ENCODE assay signal across 13 cellular contexts in the genomic region with DNA sequence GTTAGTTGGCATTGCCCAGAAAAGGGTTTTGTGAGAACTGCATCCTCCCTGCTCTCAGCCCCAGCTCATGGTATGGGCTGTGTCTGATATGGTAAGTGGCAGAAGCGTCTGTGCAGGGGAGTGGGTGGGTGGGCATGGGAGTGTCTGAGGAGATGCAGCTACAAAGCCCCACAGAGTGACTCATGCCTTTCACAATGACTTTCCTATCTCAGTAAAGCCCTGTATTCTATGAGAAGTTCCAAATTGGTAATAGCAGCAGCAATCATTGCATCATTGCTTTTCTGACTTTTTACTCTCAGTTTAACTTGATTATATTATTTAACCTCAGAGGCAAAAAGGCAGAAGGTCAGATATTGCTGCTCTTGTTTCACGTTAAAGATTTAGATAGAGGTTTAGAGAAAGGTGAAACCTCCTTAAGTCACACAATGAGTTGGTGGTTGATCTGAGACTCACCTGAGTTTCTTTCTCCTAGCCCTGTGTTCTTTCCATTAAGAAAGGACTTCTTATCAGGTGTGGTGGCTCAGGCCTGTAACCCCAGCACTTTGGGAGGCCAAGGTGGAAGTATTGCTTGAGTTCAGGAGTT.
DNase-seq lines count a peak whose midpoint lies in the region; ATAC-seq and TF ChIP-seq lines count a peak whose summit lies in the region.
"Had no signal": no experiment of that assay in that cellular context is flagged by ENCODE, and none has a peak within 500 bp of the region (broad histone marks: within the 10 kb centered on the region; RNA-seq: fewer than 3 reads in every experiment).

No MANE protein-coding gene starts in this region.

- no peaks in the 10 kb centered on the region for H3K4me1 ChIP-seq in transverse colon
- no peaks in the 10 kb centered on the region for H3K4me1 ChIP-seq in BE2C

- intact Hi-C loops in transverse colon (cut with DNase I; ENCODE audit: low total_unique reads), result no loop called here

- H3K4me3 ChIP-seq in fibroblast of mammary gland (ENCODE audit: control insufficient read depth, low read depth, low read length) (no peak overlapping the region), transverse colon (no peak overlapping the region), BE2C (ENCODE audit: low read depth, low read length) (no peak overlapping the region)
- H3K4me3 ChIP-seq: thoracic aorta had no signal

- in situ Hi-C loops in transverse colon (cut with MboI; ENCODE audit: low pct_ligation_motif_present in 1 of 4, low pct_unique_long_range_greater_than_20kb in 1 of 4, low sequenced_read_pairs in 3 of 4), result no loop called here

- H3K27me3 ChIP-seq in transverse colon (no peaks in the 10 kb centered on the region), BE2C (no peaks in the 10 kb centered on the region)

- no peak for TF ChIP-seq CTCF in fibroblast of mammary gland (conservative IDR thresholded peaks at IDR 0.05; ENCODE audit: control insufficient read depth, insufficient read depth, low read depth, low read length)
- no peak for TF ChIP-seq CTCF in transverse colon (IDR thresholded peaks at IDR 0.05)
- TF ChIP-seq CTCF in BE2C (IDR thresholded peaks at IDR 0.05; ENCODE audit: low read depth, low read length), result no peak

- no peak for TF ChIP-seq EP300 in transverse colon (IDR thresholded peaks at IDR 0.05; ENCODE audit: low read depth)

- no peaks in the 10 kb centered on the region for H3K9me3 ChIP-seq in transverse colon
- no peaks in the 10 kb centered on the region for H3K9me3 ChIP-seq in BE2C
- H3K9me3 ChIP-seq: thoracic aorta had no signal

- WGBS in transverse colon (ENCODE audit: low coverage in 1 of 2), 2 donors, result 63 to 100% methylated on average over 1 to 2 of the region's 2 CpGs

- TF ChIP-seq POLR2A in transverse colon (IDR thresholded peaks at IDR 0.05), result no peak

- ATAC-seq in GM18508 (IDR thresholded peaks at IDR 0.05; ENCODE audit: insufficient read depth, unreplicated experiment), result peak; percentile 77
- ATAC-seq in GM21390 (IDR thresholded peaks at IDR 0.05; ENCODE audit: unreplicated experiment), result peak; percentile 77
- peak; percentile 73 for ATAC-seq in HG03442 (IDR thresholded peaks at IDR 0.05; ENCODE audit: unreplicated experiment)
- ATAC-seq: naive thymus-derived CD8-positive, alpha-beta T cell had no signal

- H3K27ac ChIP-seq in transverse colon, result no peak overlapping the region
- H3K27ac ChIP-seq: thoracic aorta had no signal

- no peaks in the 10 kb centered on the region for H3K36me3 ChIP-seq in transverse colon
- no peaks in the 10 kb centered on the region for H3K36me3 ChIP-seq in BE2C
- H3K36me3 ChIP-seq: thoracic aorta had no signal

- peak; percentile 35 for DNase-seq in fibroblast of mammary gland (ENCODE audit: low read depth)
- no peak for DNase-seq in transverse colon
- DNase-seq in BE2C, result no peak
- DNase-seq in amygdala (lab: John Stamatoyannopoulos, UW), result no peak
- DNase-seq: aorta; effector CD8-positive, alpha-beta T cell; naive thymus-derived CD8-positive, alpha-beta T cell; NCI-H1092; NCI-H526 had no signal
